In the genomic region with DNA sequence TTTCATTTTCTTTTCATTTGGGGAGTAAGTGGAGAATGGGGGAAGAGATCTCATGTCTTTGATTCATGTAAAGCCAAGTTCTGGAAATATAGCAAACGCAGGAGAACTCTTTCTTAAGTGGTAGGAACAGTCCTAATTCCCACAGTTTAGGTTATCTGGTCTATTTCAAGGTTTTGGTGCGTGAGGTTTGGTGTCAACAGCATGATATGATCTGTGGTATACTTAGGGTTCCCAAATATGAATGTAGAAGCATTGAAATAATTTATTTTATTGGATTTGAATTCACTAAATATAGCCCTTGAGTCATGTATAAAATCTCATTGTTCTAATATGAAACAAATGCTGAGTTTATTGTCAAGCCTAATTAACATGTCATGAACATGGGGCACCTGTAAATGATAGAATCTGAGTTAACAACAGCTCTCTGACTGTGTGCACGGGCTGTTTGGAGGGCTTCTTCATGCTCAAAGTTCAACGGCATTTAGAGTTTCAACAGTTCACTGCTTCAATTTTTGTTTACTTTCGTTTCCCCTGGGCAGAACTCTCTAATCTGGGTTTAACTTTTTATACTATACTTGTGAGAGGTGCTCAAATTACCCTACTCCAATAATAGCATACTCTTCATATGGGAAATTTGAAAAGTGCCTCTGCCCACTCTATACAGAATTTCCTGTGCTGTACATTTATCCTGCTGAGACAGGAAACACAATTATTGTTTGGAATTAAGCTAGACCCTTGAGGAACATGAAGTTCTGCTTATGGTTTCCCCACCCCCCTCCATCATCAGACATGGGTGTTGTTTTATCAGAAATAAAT, we compare ENCODE assay signal across 8 cellular contexts.
DNase-seq lines count a peak whose midpoint lies in the region; ATAC-seq and TF ChIP-seq lines count a peak whose summit lies in the region.

No MANE protein-coding gene starts in this region.

- no peak for DNase-seq in activated CD4-positive, CD25-positive, alpha-beta regulatory T cell (lab: John Stamatoyannopoulos, UW)
- no peak for DNase-seq in activated T-helper 1 cell treated with anti-CD3 and anti-CD28 coated beads, Interleukin-12 subunit alpha, Interleukin-12 subunit beta, Interleukin-2, Interleukin-4 antibody, amounts not matched to agents 30 ng/mL and 10 ng/mL and 1 ng/mL, durations not matched to agents 14 hours and 24 hours and 36 hours (ENCODE audit: low spot score)
- peak; percentile 63 for DNase-seq in iris pigment epithelial cell (ENCODE audit: low read depth)
- DNase-seq in activated effector memory CD4-positive, alpha-beta T cell treated with Interleukin-2 at 50 U/mL for 16 hours: no peak
- no peak for DNase-seq in HT-29 (ENCODE audit: low spot score)

- peak; percentile 22 for TF ChIP-seq CTCF in subcutaneous adipose tissue (IDR thresholded peaks at IDR 0.05; ENCODE audit: low read depth)

- ATAC-seq in activated CD4-positive, CD25-positive, alpha-beta regulatory T cell treated with anti-CD3 and anti-CD28 coated beads, Interleukin-2, amount 50 U/mL, for 24 hours: peak; percentile 23 to 39
- peak; percentile 46 for ATAC-seq in HG03432 (IDR thresholded peaks at IDR 0.05; ENCODE audit: unreplicated experiment)

- peaks cover 57% of the 10 kb centered on the region for H3K4me1 Mint-ChIP-seq in activated T-helper 1 cell treated with anti-CD3 and anti-CD28 coated beads, Interleukin-12 subunit alpha, Interleukin-12 subunit beta, Interleukin-2, Interleukin-4 antibody, amounts not matched to agents 30 ng/mL and 10 ng/mL and 1 ng/mL, durations not matched to agents 14 hours and 24 hours and 36 hours (ENCODE audit: low read depth)

- peaks cover 9% of the 10 kb centered on the region for H3K9me3 Mint-ChIP-seq in activated T-helper 1 cell treated with anti-CD3 and anti-CD28 coated beads, Interleukin-12 subunit alpha, Interleukin-12 subunit beta, Interleukin-2, Interleukin-4 antibody, amounts not matched to agents 30 ng/mL and 10 ng/mL and 1 ng/mL, durations not matched to agents 14 hours and 24 hours and 36 hours

- peaks cover 4% of the 10 kb centered on the region for H3K36me3 Mint-ChIP-seq in activated T-helper 1 cell treated with anti-CD3 and anti-CD28 coated beads, Interleukin-12 subunit alpha, Interleukin-12 subunit beta, Interleukin-2, Interleukin-4 antibody, amounts not matched to agents 30 ng/mL and 10 ng/mL and 1 ng/mL, durations not matched to agents 14 hours and 24 hours and 36 hours (ENCODE audit: low read depth)

- intact Hi-C loops in activated T-helper 1 cell treated with anti-CD3 and anti-CD28 coated beads, Interleukin-12 subunit alpha, Interleukin-12 subunit beta, Interleukin-2, Interleukin-4 antibody, amounts not matched to agents 30 ng/mL and 10 ng/mL and 1 ng/mL, durations not matched to agents 14 hours and 24 hours and 36 hours (cut with micrococcal nuclease): loop anchor here (1.0 to 5.0 kb wide), 4 partner anchors 13 to 85 kb away; no protein-coding TSS in a partner anchor

- H3K27me3 Mint-ChIP-seq in activated T-helper 1 cell treated with anti-CD3 and anti-CD28 coated beads, Interleukin-12 subunit alpha, Interleukin-12 subunit beta, Interleukin-2, Interleukin-4 antibody, amounts not matched to agents 30 ng/mL and 10 ng/mL and 1 ng/mL, durations not matched to agents 14 hours and 24 hours and 36 hours (ENCODE audit: insufficient read depth): no peaks in the 10 kb centered on the region

- H3K4me3 Mint-ChIP-seq in activated T-helper 1 cell treated with anti-CD3 and anti-CD28 coated beads, Interleukin-12 subunit alpha, Interleukin-12 subunit beta, Interleukin-2, Interleukin-4 antibody, amounts not matched to agents 30 ng/mL and 10 ng/mL and 1 ng/mL, durations not matched to agents 14 hours and 24 hours and 36 hours: peak overlapping the region; percentile 84

- H3K27ac Mint-ChIP-seq in activated T-helper 1 cell treated with anti-CD3 and anti-CD28 coated beads, Interleukin-12 subunit alpha, Interleukin-12 subunit beta, Interleukin-2, Interleukin-4 antibody, amounts not matched to agents 30 ng/mL and 10 ng/mL and 1 ng/mL, durations not matched to agents 14 hours and 24 hours and 36 hours: peak overlapping the region; percentile 90
